ENCODE assay signal across 1 cellular context in genomic region chr18:58241877-58242276, GRCh38.
TF ChIP-seq lines count a peak whose summit lies in the region.

No MANE protein-coding gene starts in this region.

TF ChIP-seq in HEK293, 187 proteins besides CTCF, POLR2A, EP300 and RAD21 (continued from another document):
- TF ChIP-seq ZNF280C (tag by site-specific recombination; IDR thresholded peaks at IDR 0.05), result no peak
- TF ChIP-seq YY1 (tag by site-specific recombination; IDR thresholded peaks at IDR 0.05), result no peak
- no peak for TF ChIP-seq ZNF138 (tag by site-specific recombination; IDR thresholded peaks at IDR 0.05; ENCODE audit: borderline replicate concordance)
- TF ChIP-seq GLIS2 (tag by site-specific recombination; IDR thresholded peaks at IDR 0.05), result no peak
- TF ChIP-seq ZNF184 (tag by site-specific recombination; IDR thresholded peaks at IDR 0.05), result 0 out of 2 replicates have a peak, but pooled peaks have one; percentile 62
- peak; percentile 20; the same call in 1 of the 2 replicates for TF ChIP-seq PRDM6 (tag by site-specific recombination; IDR thresholded peaks at IDR 0.05)
- 0 out of 2 replicates have a peak, but pooled peaks have one; percentile 27 for TF ChIP-seq ZXDB (tag by site-specific recombination; IDR thresholded peaks at IDR 0.05)
- peak; percentile 50; the same call in 1 of the 2 replicates for TF ChIP-seq ZFHX2 (tag by site-specific recombination; conservative IDR thresholded peaks at IDR 0.05)
- TF ChIP-seq ZNF658 (tag by site-specific recombination; IDR thresholded peaks at IDR 0.05), result no peak
- peak; percentile 44 for TF ChIP-seq ZNF366 (tag by site-specific recombination; conservative IDR thresholded peaks at IDR 0.05)
- TF ChIP-seq ZBTB17 (tag by site-specific recombination; IDR thresholded peaks at IDR 0.05), result peak; percentile 82
- peak; percentile 57 for TF ChIP-seq PRDM10 (tag by site-specific recombination; IDR thresholded peaks at IDR 0.05)
- no peak for TF ChIP-seq YY2 (tag by site-specific recombination; IDR thresholded peaks at IDR 0.05)
- TF ChIP-seq ZNF549 (tag by site-specific recombination; IDR thresholded peaks at IDR 0.05), result no peak
- TF ChIP-seq ZNF513 (tag by site-specific recombination; IDR thresholded peaks at IDR 0.05), result no peak
- no peak for TF ChIP-seq ZNF510 (tag by site-specific recombination; IDR thresholded peaks at IDR 0.05; ENCODE audit: insufficient replicate concordance)
- TF ChIP-seq ZBTB7A (tag by site-specific recombination; IDR thresholded peaks at IDR 0.05; ENCODE audit: low read depth), result no peak
- TF ChIP-seq ZNF24 (tag by site-specific recombination; IDR thresholded peaks at IDR 0.05), result 0 out of 2 replicates have a peak, but pooled peaks have one; percentile 71
- TF ChIP-seq IKZF3 (tag by site-specific recombination; IDR thresholded peaks at IDR 0.05), result peak; percentile 63
- peak; percentile 71; the same call in 1 of the 2 replicates for TF ChIP-seq PRDM1 (tag by site-specific recombination; IDR thresholded peaks at IDR 0.05)
- TF ChIP-seq ZNF843 (tag by site-specific recombination; IDR thresholded peaks at IDR 0.05), result peak; percentile 40; the same call in 1 of the 2 replicates
- TF ChIP-seq ZNF660 (tag by site-specific recombination; IDR thresholded peaks at IDR 0.05), result peak; percentile 74; the same call in 1 of the 2 replicates
- TF ChIP-seq ZNF560 (tag by site-specific recombination; IDR thresholded peaks at IDR 0.05; ENCODE audit: borderline replicate concordance), result no peak
- TF ChIP-seq ZNF121 (tag by site-specific recombination; IDR thresholded peaks at IDR 0.05), result no peak
- TF ChIP-seq ZNF629 (tag by site-specific recombination; IDR thresholded peaks at IDR 0.05), result peak; percentile 98
- no peak for TF ChIP-seq ZNF324 (tag by site-specific recombination; IDR thresholded peaks at IDR 0.05)
- TF ChIP-seq GLI4 (tag by site-specific recombination; IDR thresholded peaks at IDR 0.05), result no peak
